ENCODE assay signal across 24 cellular contexts in genomic region chr5:38885208-38885607, GRCh38.
"Had no signal": no experiment of that assay in that cellular context is flagged by ENCODE, and none has a peak within 500 bp of the region (broad histone marks: within the 10 kb centered on the region; RNA-seq: fewer than 3 reads in every experiment).

No MANE protein-coding gene starts in this region.

- H3K27ac Mint-ChIP-seq: dendritic cell treated with granulocyte-macrophage colony-stimulating factor and Interleukin-4, amounts not matched to agents 40 ng/mL and 50 ng/mL, for 4 days; effector memory CD8-positive, alpha-beta T cell; endodermal cell had no signal

- H3K27me3 ChIP-seq: colonic mucosa, dorsolateral prefrontal cortex, esophagus muscularis mucosa, esophagus squamous epithelium, foreskin keratinocyte, gastrocnemius medialis, gastroesophageal sphincter, heart left ventricle had no signal

- H3K9me3 ChIP-seq: colonic mucosa, esophagus muscularis mucosa, esophagus squamous epithelium, gastrocnemius medialis, gastroesophageal sphincter, heart left ventricle, heart right ventricle had no signal

- H3K36me3 ChIP-seq: colonic mucosa, gastrocnemius medialis had no signal

- H3K27ac ChIP-seq: colonic mucosa, coronary artery, dorsolateral prefrontal cortex, epithelial cell of prostate, esophagus muscularis mucosa, esophagus squamous epithelium, foreskin keratinocyte, gastrocnemius medialis, gastroesophageal sphincter, heart left ventricle, heart right ventricle had no signal

- H3K4me1 Mint-ChIP-seq: endodermal cell had no signal

- ATAC-seq: effector memory CD8-positive, alpha-beta T cell; esophagus mucosa; foreskin keratinocyte; gastrocnemius medialis; gastroesophageal sphincter; heart left ventricle; heart right ventricle had no signal

- H3K4me1 ChIP-seq: colonic mucosa, esophagus muscularis mucosa, esophagus squamous epithelium, foreskin keratinocyte, gastrocnemius medialis had no signal

- H3K9me3 Mint-ChIP-seq: dendritic cell treated with granulocyte-macrophage colony-stimulating factor and Interleukin-4, amounts not matched to agents 40 ng/mL and 50 ng/mL, for 4 days; effector memory CD8-positive, alpha-beta T cell; endodermal cell had no signal

- H3K4me3 Mint-ChIP-seq: dendritic cell treated with granulocyte-macrophage colony-stimulating factor and Interleukin-4, amounts not matched to agents 40 ng/mL and 50 ng/mL, for 4 days; effector memory CD8-positive, alpha-beta T cell; endodermal cell had no signal

- H3K4me3 ChIP-seq: colonic mucosa, coronary artery, dorsolateral prefrontal cortex, esophagus muscularis mucosa, esophagus squamous epithelium, gastrocnemius medialis, gastroesophageal sphincter, heart left ventricle, heart right ventricle had no signal

- DNase-seq: colonic mucosa; cortex of kidney; dermis blood vessel endothelial cell; dorsolateral prefrontal cortex; effector CD4-positive, alpha-beta T cell; effector memory CD4-positive, alpha-beta T cell; effector memory CD8-positive, alpha-beta T cell; endodermal cell; erythroblast; esophagus squamous epithelium; foreskin fibroblast; foreskin keratinocyte; foreskin melanocyte; gastrocnemius medialis; glutamatergic neuron; head of caudate nucleus; heart left ventricle; heart right ventricle had no signal
